ENCODE assay signal across 13 cellular contexts in the genomic region with DNA sequence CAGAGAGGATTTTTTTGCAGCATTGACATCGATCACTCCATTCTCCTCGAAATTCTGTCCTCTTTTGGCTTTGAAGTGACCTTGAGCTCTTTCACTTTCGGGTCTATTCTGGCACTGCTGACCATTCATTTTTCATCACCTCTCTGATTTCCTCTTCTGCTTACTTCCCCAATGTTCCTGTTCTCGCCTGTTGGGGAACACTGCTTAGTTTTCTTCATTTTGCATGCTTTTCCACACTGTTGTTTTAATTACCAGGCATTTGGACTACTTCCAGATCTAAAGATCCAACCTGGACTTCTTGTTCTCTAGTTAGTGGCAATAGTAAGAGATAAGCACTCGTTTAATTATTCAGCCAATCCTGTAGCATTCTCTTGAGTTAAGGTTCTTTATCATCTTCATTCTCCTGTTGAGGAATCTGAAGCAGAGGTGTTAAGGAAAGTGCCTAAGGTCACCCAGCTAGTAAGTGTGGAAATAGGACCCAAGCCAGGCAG. TPM values are rescaled to one million over a fixed set of nuclear protein-coding genes. Genes with fewer than 3 reads are reported as not detected.
DNase-seq lines count a peak whose midpoint lies in the region; ATAC-seq and TF ChIP-seq lines count a peak whose summit lies in the region.
"Had no signal": no experiment of that assay in that cellular context is flagged by ENCODE, and none has a peak within 500 bp of the region (broad histone marks: within the 10 kb centered on the region; RNA-seq: fewer than 3 reads in every experiment).

No MANE protein-coding gene starts in this region.

- CTCF ChIA-PET in IMR-90 (lab: Yijun Ruan, JAX) (no interaction called here), mammary epithelial cell (lab: Charles Lee; ENCODE audit: low non-redundant PET) (no interaction called here)

- H3K36me3 ChIP-seq in ACC112 (ENCODE audit: insufficient read depth, low read length) (no peaks in the 10 kb centered on the region), IMR-90 (ENCODE audit: control insufficient read depth, insufficient read depth, low read length) (no peaks in the 10 kb centered on the region), mammary epithelial cell (ENCODE audit: insufficient read depth, low read length) (no peaks in the 10 kb centered on the region), mesendoderm (ENCODE audit: control insufficient read depth, insufficient read depth, low read length) (no peaks in the 10 kb centered on the region), prostate gland (no peaks in the 10 kb centered on the region), esophagus squamous epithelium (no peaks in the 10 kb centered on the region)
- H3K36me3 ChIP-seq: pancreas had no signal

- H3K23ac ChIP-seq in IMR-90 (ENCODE audit: low read depth, low read length), result peak overlapping the region; percentile 94
- H3K23ac ChIP-seq in mesendoderm (ENCODE audit: low read length), result no peak overlapping the region

- in situ Hi-C loops in IMR-90 (cut with MboI; ENCODE audit: low sequenced_read_pairs), result no loop called here
- in situ Hi-C loops in mammary epithelial cell (cut with MboI; ENCODE audit: low sequenced_read_pairs in 2 of 2), result no loop called here

- H3K9ac ChIP-seq in IMR-90 (ENCODE audit: low read depth, low read length) (peak overlapping the region; percentile 44), mammary epithelial cell (ENCODE audit: insufficient read depth, low read length) (no peak overlapping the region), mesendoderm (ENCODE audit: low read length) (peak overlapping the region; percentile 58)

- ATAC-seq in IMR-90 (ENCODE audit: low read depth), result no peak
- ATAC-seq: activated CD4-positive, alpha-beta T cell treated with anti-CD3 and anti-CD28 coated beads for 36 hours had no signal

- DNase-seq in IMR-90, result no peak
- DNase-seq in mammary epithelial cell, result no peak
- DNase-seq in mesendoderm, result peak; percentile 86
- no peak for DNase-seq in prostate gland (ENCODE audit: low spot score)
- DNase-seq in esophagus squamous epithelium (lab: John Stamatoyannopoulos, UW), result no peak
- DNase-seq in activated T-cell treated with anti-CD3 and anti-CD28 coated beads, Interleukin-2, amount 50 U/mL, for 48 hours, result no peak
- no peak for DNase-seq in NCI-H82 (lab: John Stamatoyannopoulos, UW)
- DNase-seq: activated CD4-positive, alpha-beta T cell treated with anti-CD3 and anti-CD28 coated beads for 36 hours; activated naive CD4-positive, alpha-beta T cell treated with anti-CD3 and anti-CD28 coated beads for 36 hours; NCI-H2081 treated with DMSO at 0.1 percent for 48 hours; pancreas had no signal

- peak overlapping the region; percentile 91 for H3K56ac ChIP-seq in IMR-90 (ENCODE audit: extremely low read depth, insufficient read depth, low read length)
- peak overlapping the region; percentile 84 for H3K56ac ChIP-seq in mesendoderm (ENCODE audit: low read length)

- H3K4me2 ChIP-seq in IMR-90 (ENCODE audit: low read depth, low read length), result peak overlapping the region; percentile 59
- peak overlapping the region; percentile 21 for H3K4me2 ChIP-seq in mammary epithelial cell (ENCODE audit: insufficient read depth, low read depth, low read length)
- H3K4me2 ChIP-seq in mesendoderm (ENCODE audit: low read length), result peak overlapping the region; percentile 9

- H3K14ac ChIP-seq in IMR-90 (replicated peaks; ENCODE audit: low read depth, low read length), result peak overlapping the region; percentile 92

- peaks cover 41% of the 10 kb centered on the region for H3K4me1 ChIP-seq in ACC112 (ENCODE audit: control insufficient read depth, insufficient read depth, low read length, unreplicated experiment)
- H3K4me1 ChIP-seq in IMR-90 (ENCODE audit: control insufficient read depth, insufficient read depth, low read length), result peaks cover 22% of the 10 kb centered on the region
- peaks cover 36% of the 10 kb centered on the region for H3K4me1 ChIP-seq in mammary epithelial cell (ENCODE audit: insufficient read depth, low read length)
- peaks cover 27% of the 10 kb centered on the region for H3K4me1 ChIP-seq in mesendoderm (ENCODE audit: control insufficient read depth, low read depth, low read length)
- no peaks in the 10 kb centered on the region for H3K4me1 ChIP-seq in prostate gland (replicated peaks)
- H3K4me1 ChIP-seq in esophagus squamous epithelium, result peaks cover 14 to 45% (median 21%) of the 10 kb centered on the region in 3 donors

- H4K20me1 ChIP-seq in IMR-90 (ENCODE audit: insufficient read depth, low read length) (no peaks in the 10 kb centered on the region), mammary epithelial cell (ENCODE audit: insufficient read depth, low read length) (no peaks in the 10 kb centered on the region)

- H3K9me1 ChIP-seq in IMR-90 (ENCODE audit: insufficient read depth, low read length), result peaks cover 9% of the 10 kb centered on the region

- WGBS in IMR-90 (ENCODE audit: extremely low coverage in 2 of 2, insufficient read length in 1 of 2), 2 experiments, result 81% methylated on average over 3 of the region's 5 CpGs; no CpG with 5 or more reads in 1 of the 2 experiments
- 97% methylated on average over 5 of the region's 5 CpGs for WGBS in mammary epithelial cell (ENCODE audit: low coverage, missing lambda C conversion rate)
- WGBS in mesendoderm (ENCODE audit: extremely low coverage, insufficient coverage, low lambda C conversion rate), result no CpG with 5 or more reads among the region's 5 CpGs
- WGBS in prostate gland, result 75% methylated on average over 5 of the region's 5 CpGs
- 74 to 80% methylated on average over 5 of the region's 5 CpGs for WGBS in esophagus squamous epithelium, 2 donors

- peak overlapping the region; percentile 93 for H4K91ac ChIP-seq in IMR-90 (ENCODE audit: insufficient read depth, low read depth, low read length)

- TF ChIP-seq POLR2A in IMR-90 (IDR thresholded peaks at IDR 0.05; ENCODE audit: low read depth, low read length) (no peak), prostate gland (IDR thresholded peaks at IDR 0.05) (no peak), esophagus squamous epithelium (IDR thresholded peaks at IDR 0.05) (no peak)

- TF ChIP-seq CTCF in IMR-90 (conservative IDR thresholded peaks at IDR 0.05; ENCODE audit: low read depth, low read length) (no peak), mammary epithelial cell (conservative IDR thresholded peaks at IDR 0.05 in 1 of 2, IDR thresholded peaks at IDR 0.05 in 1 of 2; ENCODE audit: extremely low read depth in 1 of 2, insufficient read depth in 1 of 2, low read depth in 1 of 2, low read length in 2 of 2) (no peak), prostate gland (IDR thresholded peaks at IDR 0.05) (no peak), esophagus squamous epithelium (IDR thresholded peaks at IDR 0.05) (no peak)

- H4K5ac ChIP-seq in IMR-90 (ENCODE audit: low read depth, low read length), result peak overlapping the region; percentile 93
- no peak overlapping the region for H4K5ac ChIP-seq in mesendoderm (ENCODE audit: low read length)

- POLR2A ChIA-PET in IMR-90 (lab: Charles Lee; ENCODE audit: unreplicated experiment), result no interaction called here

- H3K18ac ChIP-seq in IMR-90 (ENCODE audit: low read depth, low read length) (peak overlapping the region; percentile 98), mesendoderm (ENCODE audit: low read length) (peak overlapping the region; percentile 89)

- peak overlapping the region; percentile 97 for H2BK120ac ChIP-seq in IMR-90 (ENCODE audit: low read depth, low read length)
- peak overlapping the region; percentile 79 for H2BK120ac ChIP-seq in mesendoderm (ENCODE audit: low read depth, low read length)

- no TSS peak for BruUV-seq in IMR-90 (replicated peaks; lab: Mats Ljungman, UMichigan)
- BruUV-seq in mammary epithelial cell (replicated peaks; lab: Mats Ljungman, UMichigan), result TSS peak; percentile 92

- H3K27me3 ChIP-seq in ACC112 (ENCODE audit: insufficient read depth, low read length), result no peaks in the 10 kb centered on the region
- no peaks in the 10 kb centered on the region for H3K27me3 ChIP-seq in IMR-90 (ENCODE audit: control insufficient read depth, insufficient read depth, low read length)
- no peaks in the 10 kb centered on the region for H3K27me3 ChIP-seq in mammary epithelial cell (ENCODE audit: insufficient read depth, low read length)
- no peaks in the 10 kb centered on the region for H3K27me3 ChIP-seq in mesendoderm (ENCODE audit: insufficient read depth, low read length, poor library complexity)
- H3K27me3 ChIP-seq in prostate gland (replicated peaks; ENCODE audit: insufficient read depth), result no peaks in the 10 kb centered on the region
- H3K27me3 ChIP-seq in esophagus squamous epithelium, result no peaks in the 10 kb centered on the region
- H3K27me3 ChIP-seq: pancreas had no signal

- H2BK5ac ChIP-seq in IMR-90 (ENCODE audit: low read depth, low read length, poor library complexity, severe bottlenecking), result peak overlapping the region; percentile 97
- peak overlapping the region; percentile 83 for H2BK5ac ChIP-seq in mesendoderm (ENCODE audit: low read length)

- H3K4ac ChIP-seq in IMR-90 (ENCODE audit: low read depth, low read length) (peak overlapping the region; percentile 94), mesendoderm (ENCODE audit: low read depth, low read length) (peak overlapping the region; percentile 91)

- TF ChIP-seq RAD21 in IMR-90 (IDR thresholded peaks at IDR 0.05; ENCODE audit: low read length), result no peak

- H3K9me3 ChIP-seq in IMR-90 (ENCODE audit: control insufficient read depth, insufficient read depth, low read length) (no peaks in the 10 kb centered on the region), mammary epithelial cell (replicated peaks; ENCODE audit: insufficient read depth, low read length) (no peaks in the 10 kb centered on the region), prostate gland (no peaks in the 10 kb centered on the region), esophagus squamous epithelium (no peaks in the 10 kb centered on the region)
- H3K9me3 ChIP-seq: pancreas had no signal

- H2BK20ac ChIP-seq in IMR-90 (ENCODE audit: low read depth, low read length), result peak overlapping the region; percentile 97

- H3K79me2 ChIP-seq in ACC112 (ENCODE audit: control insufficient read depth, insufficient read depth, low read length, unreplicated experiment), result peaks cover 7% of the 10 kb centered on the region
- H3K79me2 ChIP-seq in mammary epithelial cell (ENCODE audit: insufficient read depth, low read length), result peaks cover 64% of the 10 kb centered on the region
- H3K79me2 ChIP-seq in mesendoderm (ENCODE audit: control insufficient read depth, insufficient read depth, low read length), result peaks cover 14% of the 10 kb centered on the region

- H2BK15ac ChIP-seq in IMR-90 (ENCODE audit: low read depth, low read length) (peak overlapping the region; percentile 74), mesendoderm (replicated peaks; ENCODE audit: low read depth) (peak overlapping the region; percentile 93)

- intact Hi-C loops in IMR-90 (cut with micrococcal nuclease) (loop anchor here (2.0 kb wide), 1 partner anchor 52 kb away; no protein-coding TSS in a partner anchor), mammary epithelial cell (cut with micrococcal nuclease) (loop anchor here (5.0 kb wide), 1 partner anchor 286 kb away; no protein-coding TSS in a partner anchor), prostate gland (cut with DNase I) (no loop called here), esophagus squamous epithelium (cut with DNase I) (no loop called here)

- peak overlapping the region; percentile 34 for H2AK9ac ChIP-seq in IMR-90 (replicated peaks; ENCODE audit: low read depth, low read length, poor library complexity)

- peak overlapping the region; percentile 64 to 93 for H4K8ac ChIP-seq in IMR-90 (ENCODE audit: low read depth in 2 of 2, low read length in 2 of 2)
- peak overlapping the region; percentile 66 for H4K8ac ChIP-seq in mesendoderm (ENCODE audit: low read depth, low read length)

- H3K4me3 ChIP-seq in ACC112 (ENCODE audit: low read depth, low read length) (peak overlapping the region; percentile 43; the same call in 1 of the 2 replicates), IMR-90 (ENCODE audit: insufficient read depth, low read depth, low read length) (no peak overlapping the region), mammary epithelial cell (replicated peaks in 1 of 3; ENCODE audit: insufficient read depth in 1 of 3, low read depth in 2 of 3, low read length in 3 of 3) (no peak overlapping the region), mesendoderm (ENCODE audit: low read length) (no peak overlapping the region), prostate gland (no peak overlapping the region), esophagus squamous epithelium (no peak overlapping the region)
- H3K4me3 ChIP-seq: pancreas had no signal

- H3K27ac ChIP-seq in ACC112 (ENCODE audit: low read depth, low read length), result peak overlapping the region; percentile 84
- H3K27ac ChIP-seq in IMR-90 (ENCODE audit: insufficient read depth, low read length), result peak overlapping the region; percentile 88
- peak overlapping the region; percentile 55 for H3K27ac ChIP-seq in mammary epithelial cell (ENCODE audit: insufficient read depth, low read depth, low read length)
- peak overlapping the region; percentile 98 for H3K27ac ChIP-seq in mesendoderm (ENCODE audit: low read depth, low read length)
- H3K27ac ChIP-seq in prostate gland, result no peak overlapping the region
- H3K27ac ChIP-seq in esophagus squamous epithelium, result peak overlapping the region in 1 of 4 donors; percentile 28
- H3K27ac ChIP-seq: C4-2B had no signal

- peak overlapping the region; percentile 82 for H2AFZ ChIP-seq in ACC112 (ENCODE audit: low read length, unreplicated experiment)
- peak overlapping the region; percentile 46 for H2AFZ ChIP-seq in IMR-90 (replicated peaks; ENCODE audit: low read length, poor library complexity)
- no peak overlapping the region for H2AFZ ChIP-seq in mammary epithelial cell (ENCODE audit: low read depth, low read length)

- dilution Hi-C loops in IMR-90 (cut with HindIII; ENCODE audit: low sequenced_read_pairs, unreplicated experiment) (no loop called here), mammary epithelial cell (cut with HindIII; ENCODE audit: low sequenced_read_pairs) (no loop called here)

- H3K79me1 ChIP-seq in IMR-90 (ENCODE audit: low read depth in 1 of 2, low read length in 2 of 2) (peaks cover 14 to 30% of the 10 kb centered on the region in 2 experiments), mesendoderm (ENCODE audit: low read length) (no peaks in the 10 kb centered on the region)

- peak overlapping the region; percentile 94 for H2AK5ac ChIP-seq in IMR-90 (ENCODE audit: low read depth, low read length)
- H2AK5ac ChIP-seq in mesendoderm (ENCODE audit: low read length), result peak overlapping the region; percentile 84

RNA-seq across cellular contexts. Expression of gene MAN2A1, which starts 53.4 kb away (rescaled TPM):
- total RNA-seq in IMR-90 (2012; rRNA removed) (29.6 and 46.4 TPM in 2 replicates), mammary epithelial cell (10 to 100 TPM; 54.4 to 97.4 TPM), prostate gland (10 to 100 TPM; 29.6 to 36.2 TPM), esophagus squamous epithelium (10 to 100 TPM; 27.4 to 40.1 (median 37.4) TPM)
- polyA plus RNA-seq in IMR-90 (2012; rRNA removed) (14.1 and 16.4 TPM in 2 replicates), mammary epithelial cell (17.9 TPM)
- polyA plus RNA-seq in IMR-90 (2012; cell fraction: cytosol; rRNA removed), result 3.6 and 6.5 TPM in 2 replicates
- polyA plus RNA-seq in IMR-90 (2012; cell fraction: nucleus; rRNA removed; ENCODE audit: low replicate concordance), result 2.6 and 17.5 TPM in 2 replicates
- 33.9 TPM for polyA minus RNA-seq in mammary epithelial cell
- 56.3 TPM for polyA plus RNA-seq in mesendoderm (2013, experiment 1 of 2)
- 55.7 TPM for polyA plus RNA-seq in mesendoderm (2013, experiment 2 of 2)

Comparison
In these comparisons a context has a peak if more than half of its experiments do, and no peak if none do; other contexts are left out.
1. H3K27ac ChIP-seq: peak in ACC112 (single experiment), IMR-90 (single experiment), mammary epithelial cell (single experiment) and mesendoderm (single experiment); none in prostate gland (0 of 2).
2. H3K4me2 ChIP-seq: peak in every context shown above with its lines; median percentile 59 in IMR-90; 21 in mammary epithelial cell; 9 in mesendoderm.
3. intact Hi-C loops: an anchor here in IMR-90 (2.0 kb wide) and mammary epithelial cell (5.0 kb wide); none called in prostate gland and esophagus squamous epithelium.